Comparison of ENCODE assay signal across 22 cellular contexts in genomic region chrX:121389976-121390709, GRCh38.
DNase-seq lines count a peak whose midpoint lies in the region; ATAC-seq and TF ChIP-seq lines count a peak whose summit lies in the region.
"Had no signal": no experiment of that assay in that cellular context is flagged by ENCODE, and none has a peak within 500 bp of the region (broad histone marks: within the 10 kb centered on the region; RNA-seq: fewer than 3 reads in every experiment).

No MANE protein-coding gene starts in this region.

- no peak for TF ChIP-seq CTCF in astrocyte of the spinal cord (IDR thresholded peaks at IDR 0.05; ENCODE audit: low read depth, low read length)

- no peak for ATAC-seq in HG02610 (IDR thresholded peaks at IDR 0.05; ENCODE audit: unreplicated experiment)
- ATAC-seq: activated CD8-positive, alpha-beta memory T cell treated with anti-CD3 and anti-CD28 coated beads, Interleukin-2, amount 10 ng/mL, durations not matched to agents 7 days and 5 days; activated T-helper 17 cell treated with anti-CD3 and anti-CD28 coated beads, Interleukin-2, amount 50 U/mL, for 72 hours; left lobe of liver; natural killer cell treated with Interleukin-12 subunit alpha and Interleukin-12 subunit beta and Interleukin-15 and Interleukin-18, amount 100 ng/mL, for 72 hours; Right ventricle myocardium inferior; stimulated activated effector memory CD8-positive, alpha-beta T cell treated with anti-CD3 and anti-CD28 coated beads, Interleukin-12 subunit alpha, Interleukin-12 subunit beta, amount 100 ng/mL, for 72 hours had no signal

- in situ Hi-C loops in astrocyte of the spinal cord (cut with HindIII; ENCODE audit: low sequenced_read_pairs) = no loop called here

- DNase-seq in COLO829 (ENCODE audit: low spot score) (peak; percentile 64), HT1080 (ENCODE audit: low read depth) (peak; percentile 1), astrocyte of the spinal cord (ENCODE audit: low read depth, low spot score) (peak; percentile 29), foreskin melanocyte (peak; percentile 88), T-helper 1 cell (no peak), glomerular visceral epithelial cell (ENCODE audit: extremely low spot score) (no peak), epidermal melanocyte (ENCODE audit: insufficient read length, low spot score) (no peak)
- DNase-seq: activated CD4-positive, alpha-beta T cell treated with anti-CD3 and anti-CD28 coated beads for 48 hours; activated CD8-positive, alpha-beta memory T cell treated with anti-CD3 and anti-CD28 coated beads, Interleukin-2, amount 10 ng/mL, durations not matched to agents 7 days and 5 days; CD4-positive, alpha-beta T cell; DMS153; glutamatergic neuron; NCI-H1105; NCI-H524; SW 1271 had no signal

- H3K4me3 ChIP-seq in astrocyte of the spinal cord (ENCODE audit: low read depth, low read length) = no peak overlapping the region
- H3K4me3 ChIP-seq: thoracic aorta had no signal

Comparison
In these comparisons a context has a peak if more than half of its experiments do, and no peak if none do; other contexts are left out.
1. DNase-seq: peak in COLO829 (single experiment), HT1080 (single experiment), astrocyte of the spinal cord (single experiment) and foreskin melanocyte (single experiment); none in T-helper 1 cell (0 of 5), glomerular visceral epithelial cell (single experiment) and epidermal melanocyte (single experiment).